Comparison of ENCODE assay signal across 1 cellular context in the genomic region with DNA sequence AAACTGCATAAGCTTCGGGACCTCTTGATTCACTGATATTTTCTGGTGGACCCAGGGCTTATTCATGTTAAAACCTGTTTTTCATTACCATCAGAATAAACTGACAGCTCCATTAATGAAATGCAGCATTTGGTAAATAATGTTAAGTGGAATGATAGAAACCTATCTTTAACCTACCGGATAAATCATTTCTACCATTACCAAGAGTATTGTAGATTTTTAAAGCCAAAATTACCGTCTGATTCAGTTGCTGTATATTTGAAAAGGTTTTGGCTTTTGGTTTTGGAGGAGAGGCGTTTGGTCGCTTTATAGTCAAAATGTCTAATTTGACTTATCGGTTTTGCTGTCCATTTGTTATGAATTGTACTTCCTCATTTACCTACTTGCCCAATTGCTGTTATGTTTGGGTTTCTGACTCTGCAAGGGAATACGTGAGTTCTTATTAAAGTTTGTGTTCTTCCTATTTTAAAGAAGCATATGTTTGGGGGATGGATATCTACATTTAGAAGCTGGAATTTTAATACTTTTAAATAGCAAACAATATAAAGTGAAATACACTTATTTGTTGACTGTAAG.
TF ChIP-seq lines count a peak whose summit lies in the region.

No MANE protein-coding gene starts in this region.

TF ChIP-seq in IMR-90, 13 proteins besides CTCF, POLR2A, EP300 and RAD21 (continued from another document):
- TF ChIP-seq, protein P1, sequence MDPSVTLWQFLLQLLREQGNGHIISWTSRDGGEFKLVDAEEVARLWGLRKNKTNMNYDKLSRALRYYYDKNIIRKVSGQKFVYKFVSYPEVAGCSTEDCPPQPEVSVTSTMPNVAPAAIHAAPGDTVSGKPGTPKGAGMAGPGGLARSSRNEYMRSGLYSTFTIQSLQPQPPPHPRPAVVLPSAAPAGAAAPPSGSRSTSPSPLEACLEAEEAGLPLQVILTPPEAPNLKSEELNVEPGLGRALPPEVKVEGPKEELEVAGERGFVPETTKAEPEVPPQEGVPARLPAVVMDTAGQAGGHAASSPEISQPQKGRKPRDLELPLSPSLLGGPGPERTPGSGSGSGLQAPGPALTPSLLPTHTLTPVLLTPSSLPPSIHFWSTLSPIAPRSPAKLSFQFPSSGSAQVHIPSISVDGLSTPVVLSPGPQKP (IDR thresholded peaks at IDR 0.05; ENCODE audit: borderline replicate concordance, low read depth, low read length): no peak
